33 cellular contexts compared by ENCODE assay signal in the genomic region with DNA sequence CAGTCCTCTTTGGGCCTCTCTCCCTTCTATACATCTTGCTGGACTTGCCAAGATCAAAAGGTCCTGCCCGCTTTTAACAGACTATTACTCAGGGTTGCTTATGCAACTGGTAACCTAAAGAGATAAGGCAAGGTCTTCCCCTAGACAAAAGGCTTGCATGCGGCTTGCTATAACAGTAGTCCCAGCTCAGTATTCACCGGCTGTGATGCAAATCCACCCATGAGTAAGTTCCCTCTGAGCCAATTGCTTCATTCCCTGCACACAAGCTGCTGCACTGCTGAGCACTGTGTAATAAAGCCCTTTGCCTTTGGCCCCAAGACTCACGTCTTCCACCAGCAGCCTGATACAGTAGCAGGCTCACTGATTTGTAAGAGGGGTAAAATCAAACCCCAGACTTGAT.
DNase-seq lines count a peak whose midpoint lies in the region; ATAC-seq, FAIRE-seq and TF ChIP-seq lines count a peak whose summit lies in the region.
"Had no signal": no experiment of that assay in that cellular context is flagged by ENCODE, and none has a peak within 500 bp of the region (broad histone marks: within the 10 kb centered on the region; RNA-seq: fewer than 3 reads in every experiment).

No MANE protein-coding gene starts in this region.

- H3K9me3 ChIP-seq in K562 (replicated peaks; ENCODE audit: control insufficient read depth, insufficient read depth, low read depth, low read length) = no peaks in the 10 kb centered on the region; the same call in 1 of the 2 replicates
- no peaks in the 10 kb centered on the region for H3K9me3 ChIP-seq in aorta (ENCODE audit: control insufficient read depth, low read length)
- H3K9me3 ChIP-seq: ovary, upper lobe of right lung had no signal

- no peak for TF ChIP-seq POLR2A in K562 (conservative IDR thresholded peaks at IDR 0.05)

- POLR2A ChIA-PET in K562 (lab: Yijun Ruan, JAX) = no interaction called here

- H3K4me2 ChIP-seq in K562 (ENCODE audit: insufficient read depth, low read length) = no peak overlapping the region
- H3K4me2 ChIP-seq: smooth muscle cell had no signal

- H2AFZ ChIP-seq in K562 (ENCODE audit: low read depth, low read length) = no peak overlapping the region

- CTCF ChIA-PET in K562 (lab: Yijun Ruan, JAX; ENCODE audit: low intra/inter-chr PET ratio) = no interaction called here

- H3K4me1 ChIP-seq in K562 (replicated peaks in 1 of 2; ENCODE audit: control insufficient read depth in 2 of 2, insufficient read depth in 2 of 2, low read length in 2 of 2) (no peaks in the 10 kb centered on the region; a peak in 1 of 5 replicates), aorta (ENCODE audit: control insufficient read depth in 1 of 2, insufficient read depth in 2 of 2, low read length in 2 of 2) (peaks cover under 1 to 5% of the 10 kb centered on the region in 2 donors)
- H3K4me1 ChIP-seq: upper lobe of right lung had no signal

- no peak overlapping the region for H3K9ac ChIP-seq in K562 (ENCODE audit: insufficient read depth in 1 of 2, low read depth in 2 of 2, low read length in 2 of 2)

- H3K36me3 ChIP-seq in K562 (ENCODE audit: control insufficient read depth, insufficient read depth, low read length) = no peaks in the 10 kb centered on the region
- H3K36me3 ChIP-seq in aorta (ENCODE audit: control insufficient read depth in 1 of 2, insufficient read depth in 2 of 2, low read length in 1 of 2) = no peaks in the 10 kb centered on the region
- H3K36me3 ChIP-seq: ovary, upper lobe of right lung had no signal

- no peaks in the 10 kb centered on the region for H3K9me1 ChIP-seq in K562 (ENCODE audit: control insufficient read depth, insufficient read depth, low read length)

- DNase-seq in CMK (ENCODE audit: low read depth) (peak; percentile 87), HuH-7 (ENCODE audit: low spot score) (peak; percentile 36), K562 (ENCODE audit: extremely low read depth in 1 of 4, low spot score in 3 of 4) (peak in 2 of 4 experiments; percentile 10 to 59), kidney tubule cell (ENCODE audit: low spot score) (peak; percentile 5), left lobe of liver (ENCODE audit: low spot score) (no peak), omental fat pad (ENCODE audit: low spot score) (no peak), aorta (no peak)
- DNase-seq: activated CD4-positive, CD25-positive, alpha-beta regulatory T cell; activated CD8-positive, alpha-beta memory T cell treated with anti-CD3 and anti-CD28 coated beads, Interleukin-2, amount 10 ng/mL, durations not matched to agents 7 days and 5 days; activated T-cell treated with anti-CD3 and anti-CD28 coated beads, Interleukin-2, amount 50 U/mL, for 72 hours; caudate nucleus; CD4-positive, CD25-positive, alpha-beta regulatory T cell; DND-41; effector CD8-positive, alpha-beta T cell; H7; Kasumi-1; MV-4-11; NCI-H1436 treated with DMSO at 0.1 percent for 48 hours; NCI-H2081 treated with DMSO at 0.1 percent for 48 hours; NCI-H345; NCI-H748 treated with DMSO at 0.1 percent for 48 hours; ovary; stimulated activated naive CD4-positive, alpha-beta T cell; upper lobe of right lung had no signal

- TF ChIP-seq CTCF in K562 (IDR thresholded peaks at IDR 0.05 in 2 of 3, conservative IDR thresholded peaks at IDR 0.05 in 1 of 3; ENCODE audit: insufficient read depth in 2 of 3, low read depth in 1 of 3, low read length in 3 of 3) (no peak), omental fat pad (IDR thresholded peaks at IDR 0.05) (no peak)

- TF ChIP-seq EP300 in K562 (IDR thresholded peaks at IDR 0.05; ENCODE audit: low read length) = no peak

- no peak for TF ChIP-seq RAD21 in K562 (CRISPR knock-in tag; conservative IDR thresholded peaks at IDR 0.05 in 1 of 2, IDR thresholded peaks at IDR 0.05 in 1 of 2)

- no peaks in the 10 kb centered on the region for H3K79me2 ChIP-seq in K562 (ENCODE audit: control insufficient read depth, insufficient read depth, low read length)

- WGBS in K562 (ENCODE audit: insufficient coverage, low coverage, missing lambda C conversion rate) = 2% methylated on average over 4 of the region's 4 CpGs
- 90% methylated on average over 4 of the region's 4 CpGs for WGBS in aorta, 2 donors

- H3K27me3 ChIP-seq in K562 (ENCODE audit: control insufficient read depth in 2 of 2, insufficient read depth in 2 of 2, low read length in 2 of 2) (no peaks in the 10 kb centered on the region), aorta (ENCODE audit: control insufficient read depth in 1 of 2, insufficient read depth in 2 of 2, low read length in 1 of 2) (no peaks in the 10 kb centered on the region)
- H3K27me3 ChIP-seq: ovary, upper lobe of right lung had no signal

- H3K27ac ChIP-seq in K562 (ENCODE audit: extremely low read depth, low read depth, low read length) (peak overlapping the region; percentile 51; the same call in 2 of the 3 replicates), aorta (ENCODE audit: low read depth in 1 of 2, low read length in 2 of 2) (no peak overlapping the region)
- H3K27ac ChIP-seq: coronary artery, HL-60, ovary, RWPE1, upper lobe of right lung had no signal

- H4K20me1 ChIP-seq in K562 (replicated peaks; ENCODE audit: control insufficient read depth, insufficient read depth, low read length) = no peaks in the 10 kb centered on the region

- no peak for FAIRE-seq in K562 (lab: Jason Lieb, UNC)
- FAIRE-seq: A204.1, D721Med had no signal

- BruUV-seq in K562 (replicated peaks; lab: Mats Ljungman, UMichigan) = no TSS peak

- in situ Hi-C loops in K562 (cut with MboI) = no loop called here

- H3K4me3 ChIP-seq in K562 (no peak overlapping the region), aorta (ENCODE audit: low read length in 2 of 2) (no peak overlapping the region)
- H3K4me3 ChIP-seq: coronary artery, lung, ovary, smooth muscle cell, upper lobe of right lung had no signal

- ATAC-seq in K562 = peak; percentile 78
- no peak for ATAC-seq in left lobe of liver
- ATAC-seq in omental fat pad (ENCODE audit: low FRiP score) = no peak
- no peak for ATAC-seq in aorta (ENCODE audit: low FRiP score)
- no peak for ATAC-seq in GM19328 (IDR thresholded peaks at IDR 0.05; ENCODE audit: unreplicated experiment)
- ATAC-seq: activated CD8-positive, alpha-beta memory T cell treated with anti-CD3 and anti-CD28 coated beads, Interleukin-2, amount 10 ng/mL, durations not matched to agents 7 days and 5 days; activated T-cell treated with anti-CD3 and anti-CD28 coated beads, Interleukin-2, amount 50 U/mL, for 72 hours; natural killer cell treated with Interleukin-12 subunit alpha and Interleukin-12 subunit beta and Interleukin-15 and Interleukin-18, amount 100 ng/mL, for 72 hours; upper lobe of right lung had no signal

- intact Hi-C loops in K562 (cut with micrococcal nuclease) (no loop called here), aorta (cut with DNase I) (no loop called here)

TF ChIP-seq in K562, 482 proteins besides CTCF, POLR2A, EP300 and RAD21 (continues in another document):
- 0 out of 2 replicates have a peak, but pooled peaks have one; percentile 19 for TF ChIP-seq ERF (CRISPR knock-in tag; IDR thresholded peaks at IDR 0.05)
- no peak for TF ChIP-seq HDAC2 (IDR thresholded peaks at IDR 0.05)
- no peak for TF ChIP-seq DACH1 (IDR thresholded peaks at IDR 0.05; ENCODE audit: partially characterized antibody)
- TF ChIP-seq, protein P1, sequence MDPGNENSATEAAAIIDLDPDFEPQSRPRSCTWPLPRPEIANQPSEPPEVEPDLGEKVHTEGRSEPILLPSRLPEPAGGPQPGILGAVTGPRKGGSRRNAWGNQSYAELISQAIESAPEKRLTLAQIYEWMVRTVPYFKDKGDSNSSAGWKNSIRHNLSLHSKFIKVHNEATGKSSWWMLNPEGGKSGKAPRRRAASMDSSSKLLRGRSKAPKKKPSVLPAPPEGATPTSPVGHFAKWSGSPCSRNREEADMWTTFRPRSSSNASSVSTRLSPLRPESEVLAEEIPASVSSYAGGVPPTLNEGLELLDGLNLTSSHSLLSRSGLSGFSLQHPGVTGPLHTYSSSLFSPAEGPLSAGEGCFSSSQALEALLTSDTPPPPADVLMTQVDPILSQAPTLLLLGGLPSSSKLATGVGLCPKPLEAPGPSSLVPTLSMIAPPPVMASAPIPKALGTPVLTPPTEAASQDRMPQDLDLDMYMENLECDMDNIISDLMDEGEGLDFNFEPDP (CRISPR knock-in tag; IDR thresholded peaks at IDR 0.05) = no peak
- no peak for TF ChIP-seq CEBPG (CRISPR knock-in tag; IDR thresholded peaks at IDR 0.05)
- TF ChIP-seq CEBPG (tag; conservative IDR thresholded peaks at IDR 0.05 in 1 of 2, IDR thresholded peaks at IDR 0.05 in 1 of 2) = peak; percentile 48 to 62
- TF ChIP-seq, protein P2, sequence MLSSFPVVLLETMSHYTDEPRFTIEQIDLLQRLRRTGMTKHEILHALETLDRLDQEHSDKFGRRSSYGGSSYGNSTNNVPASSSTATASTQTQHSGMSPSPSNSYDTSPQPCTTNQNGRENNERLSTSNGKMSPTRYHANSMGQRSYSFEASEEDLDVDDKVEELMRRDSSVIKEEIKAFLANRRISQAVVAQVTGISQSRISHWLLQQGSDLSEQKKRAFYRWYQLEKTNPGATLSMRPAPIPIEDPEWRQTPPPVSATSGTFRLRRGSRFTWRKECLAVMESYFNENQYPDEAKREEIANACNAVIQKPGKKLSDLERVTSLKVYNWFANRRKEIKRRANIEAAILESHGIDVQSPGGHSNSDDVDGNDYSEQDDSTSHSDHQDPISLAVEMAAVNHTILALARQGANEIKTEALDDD (IDR thresholded peaks at IDR 0.05) = 0 out of 2 replicates have a peak, but pooled peaks have one; percentile 18
- no peak for TF ChIP-seq ZNF253 (CRISPR knock-in tag; conservative IDR thresholded peaks at IDR 0.05)
- peak; percentile 41; the same call in 1 of the 2 replicates for TF ChIP-seq DMBX1 (CRISPR knock-in tag; IDR thresholded peaks at IDR 0.05; ENCODE audit: borderline replicate concordance)
- TF ChIP-seq CEBPB (tag; IDR thresholded peaks at IDR 0.05) = peak; percentile 71
- TF ChIP-seq ZFP30 (CRISPR knock-in tag; IDR thresholded peaks at IDR 0.05; ENCODE audit: borderline replicate concordance) = no peak
- TF ChIP-seq, protein P3, sequence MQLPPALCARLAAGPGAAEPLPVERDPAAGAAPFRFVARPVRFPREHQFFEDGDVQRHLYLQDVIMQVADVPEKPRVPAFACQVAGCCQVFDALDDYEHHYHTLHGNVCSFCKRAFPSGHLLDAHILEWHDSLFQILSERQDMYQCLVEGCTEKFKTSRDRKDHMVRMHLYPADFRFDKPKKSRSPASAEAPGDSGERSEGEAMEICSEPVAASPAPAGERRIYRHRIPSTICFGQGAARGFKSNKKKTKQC (CRISPR knock-in tag; IDR thresholded peaks at IDR 0.05) = 0 out of 2 replicates have a peak, but pooled peaks have one; percentile 33
- TF ChIP-seq TAL1 (IDR thresholded peaks at IDR 0.05) = no peak
- TF ChIP-seq CXXC5 (CRISPR knock-in tag; IDR thresholded peaks at IDR 0.05) = 0 out of 2 replicates have a peak, but pooled peaks have one; percentile 9
- no peak for TF ChIP-seq FOXJ3 (CRISPR knock-in tag; IDR thresholded peaks at IDR 0.05)
- peak; percentile 25; the same call in 1 of the 2 replicates for TF ChIP-seq ETV1 (tag; conservative IDR thresholded peaks at IDR 0.05; ENCODE audit: low read depth)
- no peak for TF ChIP-seq KHSRP (IDR thresholded peaks at IDR 0.05)
- peak in 1 of 2 experiments; percentile 16; a peak in 1 of 4 replicates for TF ChIP-seq MAZ (CRISPR knock-in tag; conservative IDR thresholded peaks at IDR 0.05 in 1 of 2, IDR thresholded peaks at IDR 0.05 in 1 of 2)

Comparison
In these comparisons a context has a peak if more than half of its experiments do, and no peak if none do; other contexts are left out.
1. DNase-seq: peak in CMK (single experiment), HuH-7 (single experiment) and kidney tubule cell (single experiment); none in left lobe of liver (single experiment), omental fat pad (single experiment) and aorta (0 of 2).